ENCODE assay signal across 1 cellular context in the genomic region with DNA sequence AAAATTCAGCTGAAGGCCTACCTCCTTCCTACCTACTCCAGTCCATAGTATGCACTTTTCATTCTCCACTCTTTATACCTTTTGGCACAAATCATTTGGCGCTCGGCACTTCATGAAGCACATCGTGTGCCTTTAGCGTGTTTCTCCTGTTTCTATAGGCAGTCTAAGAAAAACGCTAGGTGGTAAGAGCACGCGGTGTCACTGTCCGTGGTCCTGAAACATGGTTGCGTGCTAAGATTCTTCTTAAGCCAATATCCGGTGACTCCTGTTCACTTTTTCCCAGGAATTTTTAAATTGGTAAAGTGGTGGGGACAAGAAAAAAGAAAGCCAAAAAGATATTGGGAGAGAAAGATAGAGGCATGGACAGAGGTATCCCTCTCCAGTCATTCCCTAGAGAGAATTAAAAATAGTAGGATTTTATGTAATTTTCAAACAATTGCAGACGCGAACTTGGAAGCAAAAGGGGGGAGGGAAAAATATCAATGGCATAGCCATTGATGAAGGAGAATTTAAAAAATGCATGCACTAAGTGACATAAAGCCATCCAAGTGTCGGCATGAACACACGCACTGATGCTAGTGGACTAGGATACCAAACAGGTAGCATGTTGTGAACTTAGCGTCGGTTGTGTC.
TF ChIP-seq lines count a peak whose summit lies in the region.

No MANE protein-coding gene starts in this region.

TF ChIP-seq in HepG2, 621 proteins besides CTCF, POLR2A, EP300 and RAD21 (continued from another document and continues in another):
- TF ChIP-seq ZNF691 (CRISPR knock-in tag; IDR thresholded peaks at IDR 0.05; ENCODE audit: borderline replicate concordance, low read depth) (no peak), ADNP (CRISPR knock-in tag; IDR thresholded peaks at IDR 0.05) (no peak), NRL (CRISPR knock-in tag; IDR thresholded peaks at IDR 0.05; ENCODE audit: borderline replicate concordance) (no peak), TBL1XR1 (IDR thresholded peaks at IDR 0.05; ENCODE audit: borderline replicate concordance, low read length, partially characterized antibody) (no peak), ZNF292 (CRISPR knock-in tag; IDR thresholded peaks at IDR 0.05; ENCODE audit: borderline replicate concordance, low read depth) (no peak), KDM3A (CRISPR knock-in tag; IDR thresholded peaks at IDR 0.05; ENCODE audit: low read depth) (no peak; the same call in 1 of the 2 replicates), ZNF546 (CRISPR knock-in tag; conservative IDR thresholded peaks at IDR 0.05) (no peak), PRMT3 (CRISPR knock-in tag; IDR thresholded peaks at IDR 0.05; ENCODE audit: borderline replicate concordance, low read depth) (0 out of 2 replicates have a peak, but pooled peaks have one; percentile 62), NR1H2 (CRISPR knock-in tag; IDR thresholded peaks at IDR 0.05; ENCODE audit: borderline replicate concordance, low read depth) (0 out of 2 replicates have a peak, but pooled peaks have one; percentile 46), BCL6 (CRISPR knock-in tag; IDR thresholded peaks at IDR 0.05) (peak; percentile 64), ZNF737 (CRISPR knock-in tag; IDR thresholded peaks at IDR 0.05; ENCODE audit: borderline replicate concordance) (peak; percentile 36; the same call in 1 of the 2 replicates), ZFP36L1 (CRISPR knock-in tag; IDR thresholded peaks at IDR 0.05) (peak; percentile 44; the same call in 1 of the 2 replicates), GATAD1 (CRISPR knock-in tag; IDR thresholded peaks at IDR 0.05) (peak; percentile 67; the same call in 1 of the 2 replicates), NKX3-1 (CRISPR knock-in tag; IDR thresholded peaks at IDR 0.05) (peak; percentile 97), TRIM24 (CRISPR knock-in tag; IDR thresholded peaks at IDR 0.05) (no peak), ASH2L (IDR thresholded peaks at IDR 0.05; ENCODE audit: insufficient read length, low read depth, low read length) (no peak), ZNF484 (CRISPR knock-in tag; IDR thresholded peaks at IDR 0.05; ENCODE audit: borderline replicate concordance, low read depth) (no peak), PAX8 (CRISPR knock-in tag; IDR thresholded peaks at IDR 0.05; ENCODE audit: borderline replicate concordance) (no peak), ZNF318 (CRISPR knock-in tag; IDR thresholded peaks at IDR 0.05) (0 out of 2 replicates have a peak, but pooled peaks have one; percentile 62), ARID4A (CRISPR knock-in tag; IDR thresholded peaks at IDR 0.05; ENCODE audit: borderline replicate concordance) (peak; percentile 37; the same call in 1 of the 2 replicates), FOXM1 (CRISPR knock-in tag; IDR thresholded peaks at IDR 0.05) (no peak), SNAI1 (CRISPR knock-in tag; IDR thresholded peaks at IDR 0.05; ENCODE audit: borderline replicate concordance) (no peak), ZNF816 (CRISPR knock-in tag; IDR thresholded peaks at IDR 0.05; ENCODE audit: borderline replicate concordance) (no peak; the same call in 1 of the 2 replicates), ZNF10 (CRISPR knock-in tag; IDR thresholded peaks at IDR 0.05; ENCODE audit: borderline replicate concordance, low read depth) (no peak), NCOA2 (CRISPR knock-in tag; IDR thresholded peaks at IDR 0.05) (peak; percentile 72), ZNF652 (CRISPR knock-in tag; IDR thresholded peaks at IDR 0.05; ENCODE audit: borderline replicate concordance, low read depth) (peak; percentile 23; the same call in 1 of the 2 replicates), HES4 (CRISPR knock-in tag; IDR thresholded peaks at IDR 0.05; ENCODE audit: borderline replicate concordance) (peak; percentile 73; the same call in 1 of the 2 replicates), MBNL3 (CRISPR knock-in tag; conservative IDR thresholded peaks at IDR 0.05) (no peak), ZNF782 (CRISPR knock-in tag; IDR thresholded peaks at IDR 0.05; ENCODE audit: borderline replicate concordance) (0 out of 2 replicates have a peak, but pooled peaks have one; percentile 52), WIZ (CRISPR knock-in tag; IDR thresholded peaks at IDR 0.05) (peak; percentile 98), ZNF740 (CRISPR knock-in tag; IDR thresholded peaks at IDR 0.05) (no peak), ZNF3 (CRISPR knock-in tag; IDR thresholded peaks at IDR 0.05) (no peak), RELA (CRISPR knock-in tag; IDR thresholded peaks at IDR 0.05) (no peak), ZNF460 (CRISPR knock-in tag; IDR thresholded peaks at IDR 0.05; ENCODE audit: borderline replicate concordance) (no peak), ZNF333 (CRISPR knock-in tag; IDR thresholded peaks at IDR 0.05; ENCODE audit: borderline replicate concordance) (no peak), ATF7 (IDR thresholded peaks at IDR 0.05) (no peak), ATF7 (CRISPR knock-in tag; IDR thresholded peaks at IDR 0.05) (no peak)
- TF ChIP-seq, protein P1, sequence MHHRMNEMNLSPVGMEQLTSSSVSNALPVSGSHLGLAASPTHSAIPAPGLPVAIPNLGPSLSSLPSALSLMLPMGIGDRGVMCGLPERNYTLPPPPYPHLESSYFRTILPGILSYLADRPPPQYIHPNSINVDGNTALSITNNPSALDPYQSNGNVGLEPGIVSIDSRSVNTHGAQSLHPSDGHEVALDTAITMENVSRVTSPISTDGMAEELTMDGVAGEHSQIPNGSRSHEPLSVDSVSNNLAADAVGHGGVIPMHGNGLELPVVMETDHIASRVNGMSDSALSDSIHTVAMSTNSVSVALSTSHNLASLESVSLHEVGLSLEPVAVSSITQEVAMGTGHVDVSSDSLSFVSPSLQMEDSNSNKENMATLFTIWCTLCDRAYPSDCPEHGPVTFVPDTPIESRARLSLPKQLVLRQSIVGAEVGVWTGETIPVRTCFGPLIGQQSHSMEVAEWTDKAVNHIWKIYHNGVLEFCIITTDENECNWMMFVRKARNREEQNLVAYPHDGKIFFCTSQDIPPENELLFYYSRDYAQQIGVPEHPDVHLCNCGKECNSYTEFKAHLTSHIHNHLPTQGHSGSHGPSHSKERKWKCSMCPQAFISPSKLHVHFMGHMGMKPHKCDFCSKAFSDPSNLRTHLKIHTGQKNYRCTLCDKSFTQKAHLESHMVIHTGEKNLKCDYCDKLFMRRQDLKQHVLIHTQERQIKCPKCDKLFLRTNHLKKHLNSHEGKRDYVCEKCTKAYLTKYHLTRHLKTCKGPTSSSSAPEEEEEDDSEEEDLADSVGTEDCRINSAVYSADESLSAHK (CRISPR knock-in tag; IDR thresholded peaks at IDR 0.05; ENCODE audit: borderline replicate concordance), result 0 out of 2 replicates have a peak, but pooled peaks have one; percentile 78
- TF ChIP-seq, protein P2, sequence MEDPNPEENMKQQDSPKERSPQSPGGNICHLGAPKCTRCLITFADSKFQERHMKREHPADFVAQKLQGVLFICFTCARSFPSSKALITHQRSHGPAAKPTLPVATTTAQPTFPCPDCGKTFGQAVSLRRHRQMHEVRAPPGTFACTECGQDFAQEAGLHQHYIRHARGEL (CRISPR knock-in tag; IDR thresholded peaks at IDR 0.05), result no peak
- TF ChIP-seq, protein P3, sequence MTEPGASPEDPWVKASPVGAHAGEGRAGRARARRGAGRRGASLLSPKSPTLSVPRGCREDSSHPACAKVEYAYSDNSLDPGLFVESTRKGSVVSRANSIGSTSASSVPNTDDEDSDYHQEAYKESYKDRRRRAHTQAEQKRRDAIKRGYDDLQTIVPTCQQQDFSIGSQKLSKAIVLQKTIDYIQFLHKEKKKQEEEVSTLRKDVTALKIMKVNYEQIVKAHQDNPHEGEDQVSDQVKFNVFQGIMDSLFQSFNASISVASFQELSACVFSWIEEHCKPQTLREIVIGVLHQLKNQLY (CRISPR knock-in tag; IDR thresholded peaks at IDR 0.05), result 0 out of 2 replicates have a peak, but pooled peaks have one; percentile 59
